Comparison of ENCODE assay signal across 8 cellular contexts in the genomic region with DNA sequence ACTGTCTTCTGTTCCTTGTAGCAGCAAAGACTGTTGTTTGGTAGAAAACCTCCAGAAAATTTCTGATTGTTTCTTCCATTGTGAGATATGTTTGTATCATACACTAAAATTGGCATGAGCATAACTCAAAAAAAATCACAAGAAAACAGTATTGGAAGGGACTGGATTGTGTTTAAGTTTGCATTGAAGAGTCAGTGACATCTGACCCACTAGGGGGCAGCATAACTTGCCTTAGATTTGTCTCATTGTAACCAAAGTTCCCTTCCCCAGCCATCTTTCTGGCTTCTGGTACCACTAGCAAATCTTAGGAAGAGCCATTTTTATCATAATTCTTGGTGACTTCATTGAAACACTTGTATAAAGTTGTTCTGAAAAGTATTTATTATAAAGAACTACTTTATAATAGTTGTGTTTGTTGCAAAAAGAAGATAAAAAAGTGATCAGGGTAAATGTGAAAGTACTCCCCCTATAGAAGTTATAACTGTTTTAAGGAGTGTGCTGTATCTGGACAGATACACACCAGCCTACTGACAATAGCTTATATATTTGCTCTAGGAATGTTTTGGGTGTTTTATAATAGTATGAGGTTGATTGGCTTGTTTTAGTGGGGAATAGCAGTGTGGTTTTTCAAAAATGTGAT. TPM values are rescaled to one million over a fixed set of nuclear protein-coding genes. Genes with fewer than 3 reads are reported as not detected.
DNase-seq lines count a peak whose midpoint lies in the region; ATAC-seq and TF ChIP-seq lines count a peak whose summit lies in the region.

No MANE protein-coding gene starts in this region.

- H3K4me3 ChIP-seq in AG04449 (ENCODE audit: low read depth, low read length) (no peak overlapping the region), gastroesophageal sphincter (no peak overlapping the region), psoas muscle (no peak overlapping the region)

- H3K4me3 Mint-ChIP-seq in activated T-helper 17 cell treated with anti-CD3 and anti-CD28 coated beads, Interleukin-2, amount 50 U/mL, for 72 hours = no peak overlapping the region

- no peaks in the 10 kb centered on the region for H3K9me3 Mint-ChIP-seq in activated T-helper 17 cell treated with anti-CD3 and anti-CD28 coated beads, Interleukin-2, amount 50 U/mL, for 72 hours

- peaks cover 11% of the 10 kb centered on the region for H3K4me1 Mint-ChIP-seq in activated T-helper 17 cell treated with anti-CD3 and anti-CD28 coated beads, Interleukin-2, amount 50 U/mL, for 72 hours

- TF ChIP-seq CTCF in AG04449 (IDR thresholded peaks at IDR 0.05; ENCODE audit: insufficient read depth, low read length, missing control alignments) = peak; percentile 72
- TF ChIP-seq CTCF in GM13977 (IDR thresholded peaks at IDR 0.05; ENCODE audit: extremely low read depth, insufficient read depth, missing control alignments) = peak; percentile 82
- peak; percentile 58 to 78 (median 74) for TF ChIP-seq CTCF in gastroesophageal sphincter (IDR thresholded peaks at IDR 0.05)
- peak; percentile 68 for TF ChIP-seq CTCF in psoas muscle (IDR thresholded peaks at IDR 0.05)

- no peak for TF ChIP-seq EP300 in gastroesophageal sphincter (IDR thresholded peaks at IDR 0.05)

- ATAC-seq in activated T-helper 17 cell treated with anti-CD3 and anti-CD28 coated beads, Interleukin-2, amount 50 U/mL, for 72 hours (replicated peaks) = peak; percentile 57
- ATAC-seq in gastroesophageal sphincter = no peak
- ATAC-seq in psoas muscle = no peak

- POLR2A ChIA-PET in AG04449 (lab: Yijun Ruan, JAX) = no interaction called here

- H3K27ac Mint-ChIP-seq in activated T-helper 17 cell treated with anti-CD3 and anti-CD28 coated beads, Interleukin-2, amount 50 U/mL, for 72 hours = no peak overlapping the region

- no peaks in the 10 kb centered on the region for H3K9me3 ChIP-seq in gastroesophageal sphincter
- no peaks in the 10 kb centered on the region for H3K9me3 ChIP-seq in psoas muscle

- no peak for TF ChIP-seq POLR2A in gastroesophageal sphincter (IDR thresholded peaks at IDR 0.05)

- H3K36me3 Mint-ChIP-seq in activated T-helper 17 cell treated with anti-CD3 and anti-CD28 coated beads, Interleukin-2, amount 50 U/mL, for 72 hours (ENCODE audit: low read depth) = peaks cover 98% of the 10 kb centered on the region

- no peaks in the 10 kb centered on the region for H3K27me3 Mint-ChIP-seq in activated T-helper 17 cell treated with anti-CD3 and anti-CD28 coated beads, Interleukin-2, amount 50 U/mL, for 72 hours

- H3K27me3 ChIP-seq in gastroesophageal sphincter = no peaks in the 10 kb centered on the region
- no peaks in the 10 kb centered on the region for H3K27me3 ChIP-seq in psoas muscle (ENCODE audit: insufficient read depth in 3 of 3, low read length in 2 of 3)

- CTCF ChIA-PET in AG04449 (lab: Yijun Ruan, JAX) = interaction anchor here (0.6 to 3.1 kb wide), 21 partner anchors 9 to 115 kb away, joined by 3 to 16 read pairs (median 4); a partner anchor contains a TSS

- H3K4me1 ChIP-seq in gastroesophageal sphincter (peaks cover 0 to 16% (median 0%) of the 10 kb centered on the region in 3 donors), psoas muscle (peaks cover 3% of the 10 kb centered on the region)

- in situ Hi-C loops in GM13977 (cut with MboI; ENCODE audit: low pct_unique_long_range_greater_than_20kb, low sequenced_read_pairs, unreplicated experiment) = no loop called here

- no peak overlapping the region for H3K27ac ChIP-seq in gastroesophageal sphincter
- H3K27ac ChIP-seq in psoas muscle = no peak overlapping the region

- intact Hi-C loops in psoas muscle (cut with DNase I) = no loop called here

- DNase-seq in AG04449 (ENCODE audit: low read depth, low spot score) = no peak
- peak; percentile 66 for DNase-seq in GM13977 (ENCODE audit: low spot score)
- DNase-seq in HS-27A (ENCODE audit: low read depth) = peak; percentile 51
- peak; percentile 88 for DNase-seq in OCI-M1 (lab: John Stamatoyannopoulos, UW)
- no peak for DNase-seq in psoas muscle
- DNase-seq in ecto neural progenitor cell (ENCODE audit: low spot score) = no peak

- H3K36me3 ChIP-seq in gastroesophageal sphincter (peaks cover 22 to 99% of the 10 kb centered on the region in 2 donors), psoas muscle (ENCODE audit: insufficient read depth in 1 of 2, low read depth in 1 of 2) (peaks cover 15 to 99% of the 10 kb centered on the region in 2 donors)

RNA-seq across cellular contexts. Expression of a gene that starts 7.7 kb away (rescaled TPM):
- total RNA-seq in activated T-helper 17 cell treated with anti-CD3 and anti-CD28 coated beads, Interleukin-2, amount 50 U/mL, for 72 hours = 10 to 100 TPM; 71.2 to 76.5 TPM
- total RNA-seq in gastroesophageal sphincter = 10 to 100 TPM; 15.3 to 33.1 (median 22.4) TPM
- total RNA-seq in psoas muscle = 10 to 100 TPM; 15.5 to 20.3 (median 16.7) TPM
- polyA plus RNA-seq in psoas muscle = 10 to 100 TPM in 2 of 3 donors, 1 to 10 TPM in 1; 10.0 to 19.9 (median 12.1) TPM

RNA-seq across cellular contexts. Expression of a gene that starts 8.1 kb away (rescaled TPM):
- 100 to 1,000 TPM in 1 of 2 donors, 10 to 100 TPM in 1; 86.3 to 112 TPM for total RNA-seq in activated T-helper 17 cell treated with anti-CD3 and anti-CD28 coated beads, Interleukin-2, amount 50 U/mL, for 72 hours
- total RNA-seq in gastroesophageal sphincter (1 to 10 TPM in 3 of 4 donors, under 1 TPM in 1; 0.54 to 2.5 (median 1.6) TPM), psoas muscle (10 to 100 TPM in 1 of 4 donors, 1 to 10 TPM in 3; 2.9 to 13.4 (median 3.3) TPM)
- 10 to 100 TPM in 2 of 3 donors, 1 to 10 TPM in 1; 7.5 to 20.3 (median 14.3) TPM for polyA plus RNA-seq in psoas muscle

RNA-seq across cellular contexts. Expression of a gene that starts 11.9 kb away (rescaled TPM):
- total RNA-seq in activated T-helper 17 cell treated with anti-CD3 and anti-CD28 coated beads, Interleukin-2, amount 50 U/mL, for 72 hours = 1 to 10 TPM; 5.1 to 9.4 TPM
- total RNA-seq in gastroesophageal sphincter = 1 to 10 TPM; 1.2 to 9.0 (median 4.4) TPM
- under 1 TPM; 0.29 to 0.73 (median 0.35) TPM for total RNA-seq in psoas muscle
- under 1 TPM; 0.08 to 0.39 (median 0.14) TPM for polyA plus RNA-seq in psoas muscle

RNA-seq across cellular contexts. Expression of a gene that starts 41.3 kb away (rescaled TPM):
- total RNA-seq in activated T-helper 17 cell treated with anti-CD3 and anti-CD28 coated beads, Interleukin-2, amount 50 U/mL, for 72 hours = 1 to 10 TPM; 2.2 to 3.6 TPM
- total RNA-seq in gastroesophageal sphincter (10 to 100 TPM; 57.4 to 79.9 (median 59.3) TPM), psoas muscle (10 to 100 TPM; 35.6 to 64.6 (median 53.2) TPM)
- polyA plus RNA-seq in psoas muscle = 10 to 100 TPM; 21.0 to 68.5 (median 37.8) TPM

Comparison
In these comparisons a context has a peak if more than half of its experiments do, and no peak if none do; other contexts are left out.
1. DNase-seq: peak in GM13977 (single experiment), HS-27A (single experiment) and OCI-M1 (single experiment); none in AG04449 (single experiment), psoas muscle (0 of 2) and ecto neural progenitor cell (single experiment).
2. RNA of a gene that starts 8.1 kb away (total RNA-seq): 86.3 to 112 TPM in activated T-helper 17 cell treated with anti-CD3 and anti-CD28 coated beads, Interleukin-2, amount 50 U/mL, for 72 hours; 2.9 to 13.4 TPM in psoas muscle and 0.54 to 2.5 TPM in gastroesophageal sphincter; every median in the first group is over 4 times any median in the second.
3. Peak in every context shown above with its lines, with median percentiles within 50 percentile points of each other: CTCF ChIP-seq.